ENCODE assay signal across 1 cellular context in the genomic region with DNA sequence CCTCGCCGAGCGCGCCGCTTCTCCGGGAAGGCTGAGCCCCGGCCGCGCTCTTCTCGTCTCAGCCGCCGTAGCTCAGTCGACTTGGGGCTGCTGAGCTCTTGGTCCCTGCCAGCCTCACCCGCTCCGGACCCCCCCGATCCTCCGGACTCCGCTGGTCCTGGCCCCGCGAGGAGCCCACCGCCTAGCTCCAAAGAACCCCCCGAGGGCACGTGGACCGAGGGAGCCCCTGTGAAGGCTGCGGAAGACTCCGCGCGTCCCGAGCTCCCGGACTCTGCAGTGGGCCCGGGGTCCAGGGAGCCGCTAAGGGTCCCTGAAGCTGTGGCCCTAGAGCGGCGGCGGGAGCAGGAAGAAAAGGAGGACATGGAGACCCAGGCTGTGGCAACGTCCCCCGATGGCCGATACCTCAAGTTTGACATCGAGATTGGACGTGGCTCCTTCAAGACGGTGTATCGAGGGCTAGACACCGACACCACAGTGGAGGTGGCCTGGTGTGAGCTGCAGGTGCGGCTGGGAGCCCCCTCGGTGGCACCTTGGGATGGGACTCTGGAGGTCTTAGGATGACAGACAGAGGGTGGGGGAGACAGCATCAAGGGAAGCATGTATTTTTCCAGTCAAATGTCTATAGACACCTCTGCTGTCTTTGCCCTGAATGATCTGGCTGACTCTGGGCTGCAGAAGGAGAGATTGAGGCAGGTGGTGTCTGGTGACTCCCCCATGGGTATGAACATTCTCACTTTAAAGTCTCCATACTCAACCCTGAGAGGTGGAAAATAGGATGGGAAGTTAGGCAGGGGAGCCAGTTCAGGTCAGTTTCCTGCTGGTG.
TF ChIP-seq lines count a peak whose summit lies in the region.

No MANE protein-coding gene starts in this region.

TF ChIP-seq in SK-N-SH, 30 proteins besides CTCF, POLR2A, EP300 and RAD21:
- 0 out of 2 replicates have a peak, but pooled peaks have one; percentile 25 for TF ChIP-seq MAX (IDR thresholded peaks at IDR 0.05; ENCODE audit: low read depth)
- TF ChIP-seq TCF12 (IDR thresholded peaks at IDR 0.05), result no peak
TF ChIP-seq in SK-N-SH: peak in this region for 1.
